Comparison of ENCODE assay signal across 18 cellular contexts in the genomic region with DNA sequence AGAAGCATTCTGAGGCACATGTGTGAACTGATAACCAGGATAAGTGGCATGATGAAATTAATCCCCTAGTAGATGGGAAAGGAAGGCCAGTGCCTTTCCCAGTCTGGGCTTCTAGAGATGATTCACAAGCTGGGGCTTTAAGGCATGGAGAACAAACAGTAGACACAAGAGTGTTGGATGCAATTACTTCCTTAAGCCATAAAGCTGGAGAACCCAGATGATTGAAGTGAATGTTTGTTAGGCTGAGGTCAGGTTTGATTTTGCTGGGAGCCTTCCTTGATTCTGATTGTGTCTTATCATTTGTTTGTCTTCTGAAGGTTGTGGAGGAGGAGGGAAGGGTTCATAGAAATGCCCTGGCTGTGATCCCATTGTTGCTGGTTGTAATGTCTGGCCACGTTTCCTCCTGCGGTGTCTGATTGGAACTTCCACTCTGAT.
A peak's percentile ranks its signal among the peaks of the same experiment; 100 is the strongest.
DNase-seq lines count a peak whose midpoint lies in the region; ATAC-seq and TF ChIP-seq lines count a peak whose summit lies in the region.
"Had no signal": no experiment of that assay in that cellular context is flagged by ENCODE, and none has a peak within 500 bp of the region (broad histone marks: within the 10 kb centered on the region; RNA-seq: fewer than 3 reads in every experiment).

No MANE protein-coding gene starts in this region.

- TF ChIP-seq CTCF in AG04449 (IDR thresholded peaks at IDR 0.05; ENCODE audit: insufficient read depth, low read length, missing control alignments) (no peak), astrocyte of the spinal cord (IDR thresholded peaks at IDR 0.05; ENCODE audit: low read depth, low read length) (no peak), glutamatergic neuron (IDR thresholded peaks at IDR 0.05; ENCODE audit: partially characterized antibody, unreplicated experiment) (no peak)

- H3K36me3 Mint-ChIP-seq in glutamatergic neuron (ENCODE audit: unreplicated experiment): no peaks in the 10 kb centered on the region
- H3K36me3 Mint-ChIP-seq: immature natural killer cell had no signal

- no peak overlapping the region for H2AFZ ChIP-seq in Karpas-422 (ENCODE audit: low read length)

- DNase-seq in AG04449 (ENCODE audit: low read depth, low spot score) (peak; percentile 65), H4 (ENCODE audit: low spot score) (peak; percentile 43), astrocyte of the spinal cord (ENCODE audit: low read depth, low spot score) (peak; percentile 54), kidney glomerular epithelial cell (lab: John Stamatoyannopoulos, UW) (peak; percentile 49), Karpas-422 (no peak), inferior parietal cortex (ENCODE audit: extremely low spot score) (no peak), glutamatergic neuron (no peak)
- DNase-seq: activated CD8-positive, alpha-beta T cell treated with anti-CD3 and anti-CD28 coated beads for 36 hours; activated naive CD4-positive, alpha-beta T cell; BE2C; esophagus squamous epithelium; GDM1; immature natural killer cell; Kasumi-1; NCI-H345; RPMI8226 had no signal

- no peak for ATAC-seq in HG02623 (IDR thresholded peaks at IDR 0.05; ENCODE audit: unreplicated experiment)
- ATAC-seq: activated CD8-positive, alpha-beta T cell treated with anti-CD3 and anti-CD28 coated beads for 36 hours had no signal

- no peaks in the 10 kb centered on the region for H4K20me1 ChIP-seq in Karpas-422 (ENCODE audit: insufficient read depth, low read depth, low read length)

- H3K9me3 ChIP-seq in Karpas-422 (ENCODE audit: low read length): no peaks in the 10 kb centered on the region
- H3K9me3 ChIP-seq: BE2C, esophagus squamous epithelium had no signal

- H3K27ac Mint-ChIP-seq in glutamatergic neuron (ENCODE audit: unreplicated experiment): no peak overlapping the region
- H3K27ac Mint-ChIP-seq: activated CD8-positive, alpha-beta T cell treated with anti-CD3 and anti-CD28 coated beads for 36 hours; immature natural killer cell had no signal

- H3K27ac ChIP-seq in Karpas-422 (ENCODE audit: low read length): no peak overlapping the region
- H3K27ac ChIP-seq: esophagus squamous epithelium had no signal

- H3K36me3 ChIP-seq in Karpas-422 (ENCODE audit: insufficient read depth, low read length): no peaks in the 10 kb centered on the region
- H3K36me3 ChIP-seq: BE2C, esophagus squamous epithelium had no signal

- no peaks in the 10 kb centered on the region for H3K4me1 Mint-ChIP-seq in glutamatergic neuron (ENCODE audit: low read depth, unreplicated experiment)
- H3K4me1 Mint-ChIP-seq: central memory CD8-positive, alpha-beta T cell; immature natural killer cell had no signal

- H3K4me3 ChIP-seq in AG04449 (ENCODE audit: low read depth, low read length): no peak overlapping the region
- H3K4me3 ChIP-seq in astrocyte of the spinal cord (ENCODE audit: low read depth, low read length): no peak overlapping the region
- H3K4me3 ChIP-seq in Karpas-422 (ENCODE audit: low read length): no peak overlapping the region
- H3K4me3 ChIP-seq: esophagus squamous epithelium had no signal

- no peaks in the 10 kb centered on the region for H3K9me2 ChIP-seq in Karpas-422 (replicated peaks; ENCODE audit: insufficient read depth, low read length)

- no peaks in the 10 kb centered on the region for H3K79me2 ChIP-seq in Karpas-422 (ENCODE audit: low read length)

- H3K27me3 ChIP-seq in Karpas-422 (ENCODE audit: low read length): 0 out of 2 replicates have a peak, but pooled peaks cover 4% of the 10 kb centered on the region
- H3K27me3 ChIP-seq: BE2C, esophagus squamous epithelium had no signal

- no peak overlapping the region for H3K9ac ChIP-seq in Karpas-422 (ENCODE audit: low read length)

- CTCF ChIA-PET in AG04449 (lab: Yijun Ruan, JAX): no interaction called here

- no peak overlapping the region for H3K4me3 Mint-ChIP-seq in glutamatergic neuron (ENCODE audit: unreplicated experiment)
- H3K4me3 Mint-ChIP-seq: activated CD8-positive, alpha-beta T cell treated with anti-CD3 and anti-CD28 coated beads for 36 hours; central memory CD8-positive, alpha-beta T cell; immature natural killer cell had no signal

- 0 out of 2 replicates have a peak, but pooled peaks cover 2% of the 10 kb centered on the region for H3K4me1 ChIP-seq in Karpas-422 (ENCODE audit: low read length)
- H3K4me1 ChIP-seq: BE2C had no signal

- no peaks in the 10 kb centered on the region for H3K9me3 Mint-ChIP-seq in glutamatergic neuron (ENCODE audit: unreplicated experiment)
- H3K9me3 Mint-ChIP-seq: activated CD8-positive, alpha-beta T cell treated with anti-CD3 and anti-CD28 coated beads for 36 hours; central memory CD8-positive, alpha-beta T cell had no signal

- peaks cover 2% of the 10 kb centered on the region for H3K27me3 Mint-ChIP-seq in glutamatergic neuron (ENCODE audit: unreplicated experiment)
- H3K27me3 Mint-ChIP-seq: central memory CD8-positive, alpha-beta T cell had no signal

- in situ Hi-C loops in astrocyte of the spinal cord (cut with HindIII; ENCODE audit: low sequenced_read_pairs): no loop called here

- POLR2A ChIA-PET in AG04449 (lab: Yijun Ruan, JAX): no interaction called here

- H3K4me2 ChIP-seq in Karpas-422 (ENCODE audit: low read depth, low read length, poor library complexity, severe bottlenecking): no peak overlapping the region

Comparison
In these comparisons a context has a peak if more than half of its experiments do, and no peak if none do; other contexts are left out.
1. DNase-seq: peak in AG04449 (single experiment), H4 (single experiment), astrocyte of the spinal cord (single experiment) and kidney glomerular epithelial cell (single experiment); none in Karpas-422 (single experiment), inferior parietal cortex (single experiment) and glutamatergic neuron (single experiment).